Comparison of ENCODE assay signal across 10 cellular contexts in genomic region chr17:50565559-50566350, GRCh38. TPM values are rescaled to one million over a fixed set of nuclear protein-coding genes. Genes with fewer than 3 reads are reported as not detected.
DNase-seq lines count a peak whose midpoint lies in the region; ATAC-seq and TF ChIP-seq lines count a peak whose summit lies in the region.
"Had no signal": no experiment of that assay in that cellular context is flagged by ENCODE, and none has a peak within 500 bp of the region (broad histone marks: within the 10 kb centered on the region; RNA-seq: fewer than 3 reads in every experiment).

No MANE protein-coding gene starts in this region.

- in situ Hi-C loops in gastrocnemius medialis (cut with MboI; ENCODE audit: low sequenced_read_pairs in 4 of 4), result no loop called here

- H3K27me3 ChIP-seq in thoracic aorta (replicated peaks; ENCODE audit: insufficient read depth) (peaks cover 5% of the 10 kb centered on the region), gastrocnemius medialis (peaks cover 39 to 64% (median 55%) of the 10 kb centered on the region in 3 donors)

- no peak for TF ChIP-seq POLR2A in gastrocnemius medialis (IDR thresholded peaks at IDR 0.05)

- H3K4me1 ChIP-seq in thoracic aorta (ENCODE audit: control insufficient read depth in 1 of 2, low read depth in 2 of 2) (peaks cover 11 to 30% of the 10 kb centered on the region in 2 donors), gastrocnemius medialis (peaks cover 0 to 14% of the 10 kb centered on the region in 2 donors)

- no peak overlapping the region for H3K27ac ChIP-seq in thoracic aorta
- no peak overlapping the region for H3K27ac ChIP-seq in gastrocnemius medialis

- H3K27me3 Mint-ChIP-seq in activated T-cell treated with anti-CD3 and anti-CD28 coated beads, Interleukin-2, amount 50 U/mL, for 4 hours (ENCODE audit: low read depth), result peaks cover 48% of the 10 kb centered on the region

- H3K4me1 Mint-ChIP-seq in activated T-cell treated with anti-CD3 and anti-CD28 coated beads, Interleukin-2, amount 50 U/mL, for 4 hours (ENCODE audit: low read depth), result peaks cover 12% of the 10 kb centered on the region

- H3K4me3 ChIP-seq in fibroblast of mammary gland (ENCODE audit: control insufficient read depth, low read depth, low read length) (no peak overlapping the region), thoracic aorta (peak overlapping the region; percentile 63), gastrocnemius medialis (no peak overlapping the region)

- no peaks in the 10 kb centered on the region for H3K9me3 Mint-ChIP-seq in activated T-cell treated with anti-CD3 and anti-CD28 coated beads, Interleukin-2, amount 50 U/mL, for 4 hours

- H3K36me3 ChIP-seq in thoracic aorta (no peaks in the 10 kb centered on the region), gastrocnemius medialis (no peaks in the 10 kb centered on the region)

- H3K36me3 Mint-ChIP-seq in activated T-cell treated with anti-CD3 and anti-CD28 coated beads, Interleukin-2, amount 50 U/mL, for 4 hours (ENCODE audit: insufficient read depth), result no peaks in the 10 kb centered on the region

- intact Hi-C loops in gastrocnemius medialis (cut with DNase I; ENCODE audit: low total_unique reads), result no loop called here

- TF ChIP-seq CTCF in fibroblast of mammary gland (conservative IDR thresholded peaks at IDR 0.05; ENCODE audit: control insufficient read depth, insufficient read depth, low read depth, low read length), result no peak
- no peak for TF ChIP-seq CTCF in thoracic aorta (IDR thresholded peaks at IDR 0.05)
- no peak for TF ChIP-seq CTCF in gastrocnemius medialis (IDR thresholded peaks at IDR 0.05 in 4 of 5, conservative IDR thresholded peaks at IDR 0.05 in 1 of 5)

- H3K9me3 ChIP-seq in thoracic aorta, result no peaks in the 10 kb centered on the region
- H3K9me3 ChIP-seq in gastrocnemius medialis, result no peaks in the 10 kb centered on the region

- H3K4me3 Mint-ChIP-seq in activated T-cell treated with anti-CD3 and anti-CD28 coated beads, Interleukin-2, amount 50 U/mL, for 4 hours, result peak overlapping the region; percentile 42

- no peak for ATAC-seq in activated T-cell treated with anti-CD3 and anti-CD28 coated beads, Interleukin-2, amount 50 U/mL, for 4 hours
- ATAC-seq in thoracic aorta (ENCODE audit: insufficient number of reproducible peaks, low FRiP score, low read depth) (no peak), GM18907 (IDR thresholded peaks at IDR 0.05; ENCODE audit: unreplicated experiment) (no peak), gastrocnemius medialis (no peak), HG02642 (IDR thresholded peaks at IDR 0.05; ENCODE audit: poor library complexity, unreplicated experiment) (no peak)
- ATAC-seq: left colon had no signal

- no peak for DNase-seq in activated T-cell treated with anti-CD3 and anti-CD28 coated beads, Interleukin-2, amount 50 U/mL, for 4 hours
- DNase-seq in activated T-cell treated with anti-CD3 and anti-CD28 coated beads for 4 hours, result no peak
- DNase-seq in SK-N-DZ (ENCODE audit: low spot score), result peak; percentile 63
- DNase-seq in fibroblast of mammary gland (ENCODE audit: low read depth), result peak; percentile 31
- DNase-seq in thoracic aorta (ENCODE audit: low spot score), result no peak
- DNase-seq in gastrocnemius medialis, result no peak

RNA-seq across cellular contexts. Expression of gene CACNA1G, which starts 5.2 kb away (rescaled TPM):
- total RNA-seq in activated T-cell treated with anti-CD3 and anti-CD28 coated beads, Interleukin-2, amount 50 U/mL, for 4 hours, result under 1 TPM in 1 of 3 donors, not detected in 2; 0.03 TPM
- polyA plus RNA-seq in SK-N-DZ (2014; cell fraction: cytosol; rRNA removed), result not detected in 2 replicates
- polyA plus RNA-seq in SK-N-DZ (2014; cell fraction: nucleus; rRNA removed), result not detected in 2 replicates
- total RNA-seq in thoracic aorta (1 to 10 TPM in 1 of 2 donors, under 1 TPM in 1; 0.27 to 2.3 TPM), gastrocnemius medialis (under 1 TPM in 2 of 4 donors, not detected in 2; 0.09 to 0.10 TPM)
- total RNA-seq: T-helper 2 cell treated with Interferon-gamma antibody and Interleukin-4, amounts not matched to agents 100 ng/mL and 5 ng/mL, for 36 hours had no signal

RNA-seq across cellular contexts. Expression of gene SPATA20, which starts 18.8 kb away (rescaled TPM):
- total RNA-seq in activated T-cell treated with anti-CD3 and anti-CD28 coated beads, Interleukin-2, amount 50 U/mL, for 4 hours, result 10 to 100 TPM in 2 of 3 donors, 1 to 10 TPM in 1; 6.5 to 16.9 (median 13.5) TPM
- polyA plus RNA-seq in SK-N-DZ (2014; cell fraction: cytosol; rRNA removed), result 6.2 and 14.0 TPM in 2 replicates
- polyA plus RNA-seq in SK-N-DZ (2014; cell fraction: nucleus; rRNA removed), result 69.2 and 130 TPM in 2 replicates
- total RNA-seq in thoracic aorta, result 100 to 1,000 TPM in 1 of 2 donors, 10 to 100 TPM in 1; 82.8 to 118 TPM
- total RNA-seq in gastrocnemius medialis, result 10 to 100 TPM; 22.3 to 67.9 (median 29.1) TPM

RNA-seq across cellular contexts. Expression of gene EPN3, which starts 33.2 kb away (rescaled TPM):
- total RNA-seq in activated T-cell treated with anti-CD3 and anti-CD28 coated beads, Interleukin-2, amount 50 U/mL, for 4 hours, result under 1 TPM in 1 of 3 donors, not detected in 2; 0.30 TPM
- 0.07 and 0.21 TPM in 2 replicates for polyA plus RNA-seq in SK-N-DZ (2014; cell fraction: cytosol; rRNA removed)
- polyA plus RNA-seq in SK-N-DZ (2014; cell fraction: nucleus; rRNA removed), result 0.03 TPM in 1 of 2 replicates, not detected in the other
- total RNA-seq in thoracic aorta (1 to 10 TPM in 1 of 2 donors, not detected in 1; 1.4 TPM), gastrocnemius medialis (not detected)
- total RNA-seq: T-helper 2 cell treated with Interferon-gamma antibody and Interleukin-4, amounts not matched to agents 100 ng/mL and 5 ng/mL, for 36 hours had no signal

RNA-seq across cellular contexts. Expression of gene MYCBPAP, which starts 57.5 kb away (rescaled TPM):
- total RNA-seq in activated T-cell treated with anti-CD3 and anti-CD28 coated beads, Interleukin-2, amount 50 U/mL, for 4 hours, result under 1 TPM; 0.26 to 0.49 (median 0.30) TPM
- not detected in 2 replicates for polyA plus RNA-seq in SK-N-DZ (2014; cell fraction: cytosol; rRNA removed)
- not detected in 2 replicates for polyA plus RNA-seq in SK-N-DZ (2014; cell fraction: nucleus; rRNA removed)
- under 1 TPM; 0.56 to 0.68 TPM for total RNA-seq in thoracic aorta
- not detected for total RNA-seq in gastrocnemius medialis

Comparison
In these comparisons a context has a peak if more than half of its experiments do, and no peak if none do; other contexts are left out.
1. DNase-seq: peak in SK-N-DZ (single experiment) and fibroblast of mammary gland (single experiment); none in activated T-cell treated with anti-CD3 and anti-CD28 coated beads, Interleukin-2, amount 50 U/mL, for 4 hours (single experiment), activated T-cell treated with anti-CD3 and anti-CD28 coated beads for 4 hours (single experiment), thoracic aorta (single experiment) and gastrocnemius medialis (0 of 2).